Comparison of ENCODE assay signal across 8 cellular contexts in the genomic region with DNA sequence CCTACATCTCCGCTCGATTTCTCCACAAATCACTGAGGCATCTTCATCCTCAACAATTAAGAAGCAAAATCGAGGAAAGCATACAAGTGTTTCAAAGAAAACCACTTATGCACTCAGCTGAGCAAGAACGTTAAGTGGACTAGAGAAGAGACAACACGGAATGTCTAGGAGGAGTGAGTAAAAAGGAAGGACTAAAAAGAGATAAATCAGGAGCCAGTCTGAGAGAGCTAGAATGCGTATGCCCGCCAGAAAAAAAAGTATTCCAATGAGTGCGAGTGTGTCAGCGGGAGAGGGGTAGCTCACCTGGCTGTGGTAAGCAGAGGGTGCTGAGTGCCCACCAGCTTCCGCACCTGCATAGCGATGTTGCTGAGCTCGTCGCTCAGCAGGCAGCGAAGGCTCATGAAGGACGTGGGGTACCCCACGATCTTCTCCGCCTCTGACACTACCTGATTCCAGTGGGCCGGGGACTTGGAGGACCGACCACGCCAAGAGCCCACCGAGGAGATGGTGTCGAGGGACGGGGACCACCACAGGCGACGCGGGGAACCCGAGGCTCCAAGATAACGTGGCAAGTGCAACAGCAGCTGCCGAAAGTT. TPM values are rescaled to one million over a fixed set of nuclear protein-coding genes. Genes with fewer than 3 reads are reported as not detected.
DNase-seq lines count a peak whose midpoint lies in the region; ATAC-seq and TF ChIP-seq lines count a peak whose summit lies in the region.

No MANE protein-coding gene starts in this region.

- no peak for TF ChIP-seq EP300 in SK-N-SH (IDR thresholded peaks at IDR 0.05; ENCODE audit: borderline replicate concordance in 1 of 2, low read depth in 1 of 2, low read length in 1 of 2)

- POLR2A ChIA-PET in SK-N-SH (lab: Yijun Ruan, JAX), result interaction anchor here (0.5 to 2.3 kb wide), 15 partner anchors 9 to 431 kb away, joined by 3 to 21 read pairs (median 3); a partner anchor contains a TSS

- H3K36me3 Mint-ChIP-seq in stimulated activated effector memory CD8-positive, alpha-beta T cell treated with anti-CD3 and anti-CD28 coated beads, Interleukin-12 subunit alpha, Interleukin-12 subunit beta, amount 100 ng/mL, for 72 hours, result peaks cover 9% of the 10 kb centered on the region

- H3K4me1 ChIP-seq in SK-N-SH (ENCODE audit: control insufficient read depth in 1 of 2, insufficient read depth in 2 of 2, low read depth in 1 of 2, low read length in 1 of 2), result peaks cover 5 to 8% of the 10 kb centered on the region in 2 experiments; a peak in 3 of 4 replicates

- no peaks in the 10 kb centered on the region for H3K9me3 ChIP-seq in SK-N-SH

- TF ChIP-seq RAD21 in SK-N-SH (IDR thresholded peaks at IDR 0.05; ENCODE audit: low read length), result no peak

- H3K4me2 ChIP-seq in SK-N-SH, result peak overlapping the region; percentile 83

- peak; percentile 27 for DNase-seq in G401 (ENCODE audit: low spot score)
- DNase-seq in HS-27A (ENCODE audit: low read depth), result peak; percentile 1
- no peak for DNase-seq in SK-N-SH
- peak; percentile 10 to 27 for DNase-seq in cardiac fibroblast (ENCODE audit: low read depth in 2 of 2)
- DNase-seq in left colon, result peak; percentile 35 to 48
- DNase-seq in stimulated activated effector memory CD8-positive, alpha-beta T cell treated with anti-CD3 and anti-CD28 coated beads, Interleukin-12 subunit alpha, Interleukin-12 subunit beta, amount 100 ng/mL, for 72 hours (ENCODE audit: low spot score in 2 of 2), result no peak
- no peak for DNase-seq in effector CD8-positive, alpha-beta T cell (lab: John Stamatoyannopoulos, UW)

- H3K9me2 ChIP-seq in SK-N-SH, result no peaks in the 10 kb centered on the region

- no peak for TF ChIP-seq CTCF in SK-N-SH (IDR thresholded peaks at IDR 0.05)
- TF ChIP-seq CTCF in cardiac fibroblast (IDR thresholded peaks at IDR 0.05; ENCODE audit: low read depth, low read length), result no peak

- peak overlapping the region; percentile 92 for H3K4me3 Mint-ChIP-seq in stimulated activated effector memory CD8-positive, alpha-beta T cell treated with anti-CD3 and anti-CD28 coated beads, Interleukin-12 subunit alpha, Interleukin-12 subunit beta, amount 100 ng/mL, for 72 hours

- H3K27ac ChIP-seq in SK-N-SH (ENCODE audit: low read depth in 2 of 2, low read length in 1 of 2), result peak overlapping the region; percentile 46 to 81; a peak in 3 of 4 replicates

- peaks cover 5% of the 10 kb centered on the region for H3F3A ChIP-seq in SK-N-SH (replicated peaks; ENCODE audit: insufficient read depth)

- H3K9ac ChIP-seq in SK-N-SH, result peak overlapping the region; percentile 76

- no peaks in the 10 kb centered on the region for H3K27me3 ChIP-seq in SK-N-SH (ENCODE audit: insufficient read depth)

- no peaks in the 10 kb centered on the region for H3K9me3 Mint-ChIP-seq in stimulated activated effector memory CD8-positive, alpha-beta T cell treated with anti-CD3 and anti-CD28 coated beads, Interleukin-12 subunit alpha, Interleukin-12 subunit beta, amount 100 ng/mL, for 72 hours

- no peaks in the 10 kb centered on the region for H4K20me1 ChIP-seq in SK-N-SH (ENCODE audit: insufficient read depth)

- peak overlapping the region; percentile 97 for H2AFZ ChIP-seq in SK-N-SH (ENCODE audit: low read depth)

- ATAC-seq in GM21381 (IDR thresholded peaks at IDR 0.05; ENCODE audit: unreplicated experiment) (peak; percentile 25), left colon (peak; percentile 37)
- ATAC-seq in stimulated activated effector memory CD8-positive, alpha-beta T cell treated with anti-CD3 and anti-CD28 coated beads, Interleukin-12 subunit alpha, Interleukin-12 subunit beta, amount 100 ng/mL, for 72 hours, result peak; percentile 37

- H3K4me1 Mint-ChIP-seq in stimulated activated effector memory CD8-positive, alpha-beta T cell treated with anti-CD3 and anti-CD28 coated beads, Interleukin-12 subunit alpha, Interleukin-12 subunit beta, amount 100 ng/mL, for 72 hours, result peaks cover 16% of the 10 kb centered on the region

- peak overlapping the region; percentile 95 for H3K27ac Mint-ChIP-seq in stimulated activated effector memory CD8-positive, alpha-beta T cell treated with anti-CD3 and anti-CD28 coated beads, Interleukin-12 subunit alpha, Interleukin-12 subunit beta, amount 100 ng/mL, for 72 hours

- no peaks in the 10 kb centered on the region for H3K36me3 ChIP-seq in SK-N-SH (replicated peaks in 1 of 2; ENCODE audit: control insufficient read depth in 1 of 2, insufficient read depth in 2 of 2, low read length in 1 of 2)

- peaks cover 37% of the 10 kb centered on the region for H3K79me2 ChIP-seq in SK-N-SH (ENCODE audit: insufficient read depth)

- WGBS in SK-N-SH (ENCODE audit: low lambda C conversion rate), result 3% methylated on average over 18 of the region's 29 CpGs

- peak overlapping the region; percentile 97 to 98 for H3K4me3 ChIP-seq in SK-N-SH (ENCODE audit: low read depth in 2 of 2, low read length in 1 of 2)
- peak overlapping the region; percentile 96 to 99 for H3K4me3 ChIP-seq in cardiac fibroblast (replicated peaks in 1 of 2; ENCODE audit: low read depth in 2 of 2, low read length in 2 of 2)

- intact Hi-C loops in left colon (cut with DNase I, micrococcal nuclease), result no loop called here

- CTCF ChIA-PET in SK-N-SH (lab: Yijun Ruan, JAX), result interaction anchor here (0.6 to 3.3 kb wide), 15 partner anchors 11 to 699 kb away, joined by 3 to 35 read pairs (median 4); a partner anchor contains a TSS

- in situ Hi-C loops in G401 (cut with HindIII; ENCODE audit: low sequenced_read_pairs), result no loop called here

TF ChIP-seq in SK-N-SH, 30 proteins besides CTCF, POLR2A, EP300 and RAD21:
- no peak for TF ChIP-seq SMC3 (IDR thresholded peaks at IDR 0.05; ENCODE audit: low read depth, low read length)
- TF ChIP-seq GATA2 (CRISPR knock-in tag; IDR thresholded peaks at IDR 0.05), result no peak
- TF ChIP-seq, protein P1, sequence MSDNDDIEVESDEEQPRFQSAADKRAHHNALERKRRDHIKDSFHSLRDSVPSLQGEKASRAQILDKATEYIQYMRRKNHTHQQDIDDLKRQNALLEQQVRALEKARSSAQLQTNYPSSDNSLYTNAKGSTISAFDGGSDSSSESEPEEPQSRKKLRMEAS (IDR thresholded peaks at IDR 0.05; ENCODE audit: low read depth), result no peak
- no peak for TF ChIP-seq TEAD4 (IDR thresholded peaks at IDR 0.05; ENCODE audit: borderline replicate concordance, insufficient read depth)

RNA-seq across cellular contexts. Expression of a gene that starts 0.6 kb away (rescaled TPM):
- total RNA-seq in G401 (2014; rRNA removed; shearing (Covaris generic)), result 17.2 and 17.5 TPM in 2 replicates
- 5.6 and 6.3 TPM in 2 replicates for polyA plus RNA-seq in SK-N-SH (2012; rRNA removed)
- polyA plus RNA-seq in SK-N-SH (2012; cell fraction: cytosol; rRNA removed), result 6.3 and 6.7 TPM in 2 replicates
- polyA plus RNA-seq in SK-N-SH (2012; cell fraction: nucleus; rRNA removed), result 2.3 and 4.4 TPM in 2 replicates
- total RNA-seq in left colon, result 10 to 100 TPM; 22.5 to 29.4 TPM

RNA-seq across cellular contexts. Expression of a gene that starts 31.1 kb away (rescaled TPM):
- total RNA-seq in G401 (2014; rRNA removed; shearing (Covaris generic)), result 3.7 and 5.0 TPM in 2 replicates
- 0.21 and 0.61 TPM in 2 replicates for polyA plus RNA-seq in SK-N-SH (2012; rRNA removed)
- 0.35 and 1.1 TPM in 2 replicates for polyA plus RNA-seq in SK-N-SH (2012; cell fraction: cytosol; rRNA removed)
- polyA plus RNA-seq in SK-N-SH (2012; cell fraction: nucleus; rRNA removed), result 2.4 and 5.2 TPM in 2 replicates
- total RNA-seq in left colon, result 1 to 10 TPM in 1 of 2 donors, under 1 TPM in 1; 0.70 to 4.6 TPM

Comparison
In these comparisons a context has a peak if more than half of its experiments do, and no peak if none do; other contexts are left out.
1. DNase-seq: peak in G401 (single experiment), HS-27A (single experiment), cardiac fibroblast (2 of 2) and left colon (2 of 2); none in SK-N-SH (single experiment), stimulated activated effector memory CD8-positive, alpha-beta T cell treated with anti-CD3 and anti-CD28 coated beads, Interleukin-12 subunit alpha, Interleukin-12 subunit beta, amount 100 ng/mL, for 72 hours (0 of 2) and effector CD8-positive, alpha-beta T cell (single experiment).
2. Peak in every context shown above with its lines, with median percentiles within 50 percentile points of each other: ATAC-seq.